14 cellular contexts compared by ENCODE assay signal in genomic region chr1:70915258-70915657, GRCh38.
DNase-seq lines count a peak whose midpoint lies in the region; TF ChIP-seq lines count a peak whose summit lies in the region.
"Had no signal": no experiment of that assay in that cellular context is flagged by ENCODE, and none has a peak within 500 bp of the region (broad histone marks: within the 10 kb centered on the region; RNA-seq: fewer than 3 reads in every experiment).

No MANE protein-coding gene starts in this region.

- no peaks in the 10 kb centered on the region for H3K36me3 ChIP-seq in KMS-11 (ENCODE audit: insufficient read depth)
- H3K36me3 ChIP-seq in Loucy (ENCODE audit: insufficient read depth, low read length): no peaks in the 10 kb centered on the region
- no peaks in the 10 kb centered on the region for H3K36me3 ChIP-seq in adrenal gland (replicated peaks in 1 of 2)
- no peaks in the 10 kb centered on the region for H3K36me3 ChIP-seq in uterus

- intact Hi-C loops in adrenal gland (cut with DNase I): no loop called here
- intact Hi-C loops in uterus (cut with DNase I; ENCODE audit: low total_unique reads): no loop called here

- H3K9me3 Mint-ChIP-seq in mesothelial cell of epicardium: peaks cover 11% of the 10 kb centered on the region

- no peaks in the 10 kb centered on the region for H4K20me1 ChIP-seq in KMS-11 (ENCODE audit: insufficient read depth)
- no peaks in the 10 kb centered on the region for H4K20me1 ChIP-seq in Loucy (ENCODE audit: insufficient read depth, low read length, poor library complexity, severe bottlenecking)

- peaks cover 43% of the 10 kb centered on the region for H3K4me1 ChIP-seq in KMS-11 (ENCODE audit: low read depth, poor library complexity, severe bottlenecking)
- H3K4me1 ChIP-seq in Loucy (ENCODE audit: insufficient read depth, low read length, poor library complexity, severe bottlenecking): peaks cover 39% of the 10 kb centered on the region
- H3K4me1 ChIP-seq in adrenal gland (replicated peaks in 1 of 2): peaks cover 7 to 14% of the 10 kb centered on the region in 2 donors
- H3K4me1 ChIP-seq in uterus: peaks cover 0 to 6% of the 10 kb centered on the region in 2 donors
- H3K4me1 ChIP-seq: A549, Caco-2 had no signal

- no peak overlapping the region for H3K27ac Mint-ChIP-seq in mesothelial cell of epicardium
- H3K27ac Mint-ChIP-seq: CD8-positive, alpha-beta memory T cell; HFFc6 had no signal

- H3K27me3 ChIP-seq in KMS-11 (ENCODE audit: insufficient read depth, low read depth) (no peaks in the 10 kb centered on the region), Loucy (ENCODE audit: insufficient read depth, low read length, poor library complexity, severe bottlenecking) (no peaks in the 10 kb centered on the region), adrenal gland (no peaks in the 10 kb centered on the region), uterus (no peaks in the 10 kb centered on the region)

- peak overlapping the region; percentile 44 for H3K27ac ChIP-seq in KMS-11
- H3K27ac ChIP-seq in adrenal gland: peak overlapping the region in 4 of 5 donors; percentile 9 to 74 (median 48)
- H3K27ac ChIP-seq in uterus: peak overlapping the region; percentile 42 to 68
- H3K27ac ChIP-seq: A549, HL-60 had no signal

- no peak for TF ChIP-seq POLR2A in adrenal gland (IDR thresholded peaks at IDR 0.05)
- TF ChIP-seq POLR2A in uterus (IDR thresholded peaks at IDR 0.05): no peak

- no peak overlapping the region for H3K4me3 Mint-ChIP-seq in mesothelial cell of epicardium
- H3K4me3 Mint-ChIP-seq: CD8-positive, alpha-beta memory T cell; HFFc6 had no signal

- H3K4me2 ChIP-seq in KMS-11: peak overlapping the region; percentile 54
- H3K4me2 ChIP-seq in Loucy (ENCODE audit: low read depth, low read length, poor library complexity, severe bottlenecking): peak overlapping the region; percentile 57
- H3K4me2 ChIP-seq: A549 had no signal

- no peaks in the 10 kb centered on the region for H3K4me1 Mint-ChIP-seq in mesothelial cell of epicardium
- H3K4me1 Mint-ChIP-seq: CD8-positive, alpha-beta memory T cell had no signal

- H3K9ac ChIP-seq in KMS-11 (no peak overlapping the region), Loucy (ENCODE audit: low read depth, low read length, poor library complexity, severe bottlenecking) (no peak overlapping the region)

- no peak for TF ChIP-seq CTCF in KMS-11 (conservative IDR thresholded peaks at IDR 0.05; ENCODE audit: low read depth, low read length)
- TF ChIP-seq CTCF in Loucy (conservative IDR thresholded peaks at IDR 0.05; ENCODE audit: low read length): no peak
- no peak for TF ChIP-seq CTCF in adrenal gland (IDR thresholded peaks at IDR 0.05)
- no peak for TF ChIP-seq CTCF in uterus (IDR thresholded peaks at IDR 0.05)
- no peak for TF ChIP-seq CTCF in mesothelial cell of epicardium (IDR thresholded peaks at IDR 0.05; ENCODE audit: unreplicated experiment)

- H3F3A ChIP-seq in Loucy (ENCODE audit: low read depth): peaks cover 3% of the 10 kb centered on the region

- no peak for DNase-seq in adrenal gland
- no peak for DNase-seq in uterus
- DNase-seq in NCI-H2081 (lab: John Stamatoyannopoulos, UW): no peak
- DNase-seq in mesothelial cell of epicardium (ENCODE audit: low spot score in 2 of 2, unreplicated experiment in 2 of 2): no peak
- DNase-seq: Caco-2; CD8-positive, alpha-beta memory T cell; DMS53; HCEC 1CT; HFFc6 had no signal

- peak overlapping the region; percentile 14; the same call in 1 of the 2 replicates for H2AFZ ChIP-seq in KMS-11 (ENCODE audit: low read depth)
- peak overlapping the region; percentile 16; the same call in 1 of the 2 replicates for H2AFZ ChIP-seq in Loucy (ENCODE audit: low read length)

- H3K4me3 ChIP-seq in KMS-11 (IDR thresholded peaks at IDR 0.05; ENCODE audit: insufficient read depth, low read depth, low read length) (no peak overlapping the region), Loucy (ENCODE audit: low read length, poor library complexity, severe bottlenecking) (no peak overlapping the region), adrenal gland (peak overlapping the region in 1 of 4 donors; percentile 17), uterus (no peak overlapping the region)
- H3K4me3 ChIP-seq: A549, GM12878 had no signal

- no peaks in the 10 kb centered on the region for H3K9me2 ChIP-seq in Loucy (replicated peaks; ENCODE audit: low read depth, low read length)

- H3K9me3 ChIP-seq in Loucy (ENCODE audit: insufficient read depth, low read depth, low read length) (no peaks in the 10 kb centered on the region), adrenal gland (replicated peaks in 1 of 3) (no peaks in the 10 kb centered on the region), uterus (no peaks in the 10 kb centered on the region)
- H3K9me3 ChIP-seq: A549, Caco-2 had no signal

- H3K36me3 Mint-ChIP-seq in mesothelial cell of epicardium: no peaks in the 10 kb centered on the region
- H3K36me3 Mint-ChIP-seq: CD8-positive, alpha-beta memory T cell had no signal

- H3K27me3 Mint-ChIP-seq in mesothelial cell of epicardium (ENCODE audit: low read depth): no peaks in the 10 kb centered on the region
- H3K27me3 Mint-ChIP-seq: CD8-positive, alpha-beta memory T cell had no signal

- 20 to 41% (median 27%) methylated on average over 1 of the region's 1 CpG for WGBS in adrenal gland, 4 donors

- H3K79me2 ChIP-seq in KMS-11 (ENCODE audit: insufficient read depth, low read depth) (no peaks in the 10 kb centered on the region), Loucy (ENCODE audit: insufficient read depth, low read length) (no peaks in the 10 kb centered on the region)
